Comparison of ENCODE assay signal across 3 cellular contexts in the genomic region with DNA sequence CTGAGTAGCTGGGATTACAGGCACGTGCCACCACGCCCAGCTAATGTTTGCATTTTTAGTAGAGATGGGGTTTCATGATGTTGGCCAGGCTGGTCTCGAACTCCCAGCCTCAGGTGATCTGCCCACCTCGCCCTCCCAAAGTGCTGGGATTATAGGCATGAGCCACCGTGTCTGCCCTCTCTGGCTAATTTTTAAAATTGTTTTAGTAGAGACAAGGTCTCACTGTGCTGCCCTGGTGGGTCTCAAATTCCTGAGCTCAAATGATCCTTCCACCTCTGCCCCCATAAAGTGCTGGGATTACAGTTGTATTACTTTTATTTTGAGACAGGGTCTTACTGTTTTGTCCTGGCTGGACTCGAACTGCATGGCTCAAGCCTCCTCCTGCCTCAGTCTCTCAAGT. TPM values are rescaled to one million over a fixed set of nuclear protein-coding genes. Genes with fewer than 3 reads are reported as not detected.
"Had no signal": no experiment of that assay in that cellular context is flagged by ENCODE, and none has a peak within 500 bp of the region (broad histone marks: within the 10 kb centered on the region; RNA-seq: fewer than 3 reads in every experiment).

No MANE protein-coding gene starts in this region.

RNA-seq across cellular contexts. Expression of a gene that starts 13.0 kb away (rescaled TPM):
- total RNA-seq: stomach, temporal lobe, vagina had no signal
